Comparison of ENCODE assay signal across 8 cellular contexts in genomic region chr12:2051700-2052625, GRCh38. TPM values are rescaled to one million over a fixed set of nuclear protein-coding genes. Genes with fewer than 3 reads are reported as not detected.
A peak's percentile ranks its signal among the peaks of the same experiment; 100 is the strongest.
DNase-seq lines count a peak whose midpoint lies in the region; ATAC-seq and TF ChIP-seq lines count a peak whose summit lies in the region.

No MANE protein-coding gene starts in this region.

- H3K27ac Mint-ChIP-seq in CD14-positive monocyte (no peak overlapping the region), osteocyte (ENCODE audit: unreplicated experiment) (peak overlapping the region; percentile 73)

- intact Hi-C loops in CD14-positive monocyte (cut with micrococcal nuclease): no loop called here
- intact Hi-C loops in posterior vena cava (cut with DNase I): no loop called here
- intact Hi-C loops in PC-3 (cut with micrococcal nuclease): no loop called here

- peak overlapping the region; percentile 29 to 78 for H3K4me3 Mint-ChIP-seq in CD14-positive monocyte
- H3K4me3 Mint-ChIP-seq in osteocyte (ENCODE audit: unreplicated experiment): peak overlapping the region; percentile 78

- H3K27me3 ChIP-seq in duodenal mucosa (ENCODE audit: control insufficient read depth in 1 of 2, insufficient read depth in 2 of 2, low read length in 2 of 2) (peaks cover 42 to 43% of the 10 kb centered on the region in 2 donors), PC-3 (ENCODE audit: low read length) (peaks cover 66% of the 10 kb centered on the region)

- H3F3A ChIP-seq in PC-3 (ENCODE audit: low read length, unreplicated experiment): no peaks in the 10 kb centered on the region

- H3K36me3 ChIP-seq in duodenal mucosa (ENCODE audit: control insufficient read depth in 1 of 2, insufficient read depth in 2 of 2, low read length in 2 of 2) (no peaks in the 10 kb centered on the region), PC-3 (ENCODE audit: low read depth, low read length) (no peaks in the 10 kb centered on the region)

- no peak for ATAC-seq in GM21825 (IDR thresholded peaks at IDR 0.05; ENCODE audit: unreplicated experiment)
- ATAC-seq in PC-3: no peak

- H3K27ac ChIP-seq in duodenal mucosa (ENCODE audit: low read depth, low read length): no peak overlapping the region
- H3K27ac ChIP-seq in PC-3 (ENCODE audit: low read length): no peak overlapping the region

- BruUV-seq in PC-3 (replicated peaks; lab: Mats Ljungman, UMichigan): no TSS peak

- H3K79me2 ChIP-seq in PC-3 (ENCODE audit: low read length): no peaks in the 10 kb centered on the region

- no peak for TF ChIP-seq CTCF in CD14-positive monocyte (IDR thresholded peaks at IDR 0.05)
- TF ChIP-seq CTCF in osteocyte (IDR thresholded peaks at IDR 0.05): peak; percentile 25
- TF ChIP-seq CTCF in PC-3 (conservative IDR thresholded peaks at IDR 0.05; ENCODE audit: low read depth, low read length): no peak

- H3K27me3 Mint-ChIP-seq in CD14-positive monocyte (ENCODE audit: low read depth in 3 of 3) (peaks cover 51 to 68% (median 55%) of the 10 kb centered on the region in 3 donors), osteocyte (ENCODE audit: unreplicated experiment) (peaks cover 18% of the 10 kb centered on the region)

- no peaks in the 10 kb centered on the region for H3K9me2 ChIP-seq in PC-3 (replicated peaks; ENCODE audit: low read length)

- H2AFZ ChIP-seq in PC-3 (ENCODE audit: low read length): no peak overlapping the region

- peak overlapping the region; percentile 44 to 53 for H3K4me3 ChIP-seq in duodenal mucosa (ENCODE audit: low read depth in 1 of 2, low read length in 2 of 2)
- H3K4me3 ChIP-seq in PC-3 (ENCODE audit: low read length): no peak overlapping the region

- DNase-seq in CD14-positive monocyte (ENCODE audit: low spot score) (no peak), M059J (ENCODE audit: low read depth) (peak; percentile 6), osteocyte (ENCODE audit: extremely low spot score, unreplicated experiment) (no peak), posterior vena cava (ENCODE audit: low spot score) (no peak), NCI-H1436 (lab: John Stamatoyannopoulos, UW) (no peak), PC-3 (no peak)

- H4K20me1 ChIP-seq in PC-3 (ENCODE audit: low read length): no peaks in the 10 kb centered on the region

- H3K36me3 Mint-ChIP-seq in CD14-positive monocyte (peaks cover 0 to 2% of the 10 kb centered on the region in 2 donors), osteocyte (ENCODE audit: unreplicated experiment) (no peaks in the 10 kb centered on the region)

- peaks cover 0 to 23% (median 2%) of the 10 kb centered on the region in 7 donors for H3K9me3 Mint-ChIP-seq in CD14-positive monocyte
- H3K9me3 Mint-ChIP-seq in osteocyte (ENCODE audit: unreplicated experiment): no peaks in the 10 kb centered on the region

- POLR2A ChIA-PET in PC-3 (lab: Charles Lee; ENCODE audit: unreplicated experiment): no interaction called here

- CTCF ChIA-PET in PC-3 (lab: Charles Lee): no interaction called here

- H3K4me1 ChIP-seq in duodenal mucosa (ENCODE audit: control insufficient read depth in 1 of 2, insufficient read depth in 2 of 2, low read length in 2 of 2): peaks cover 7 to 14% of the 10 kb centered on the region in 2 donors
- peaks cover 4% of the 10 kb centered on the region for H3K4me1 ChIP-seq in PC-3 (ENCODE audit: insufficient read depth, low read length)

- no peak overlapping the region for H3K4me2 ChIP-seq in PC-3 (ENCODE audit: low read length)

- peaks cover 19% of the 10 kb centered on the region for H3K4me1 Mint-ChIP-seq in CD14-positive monocyte
- H3K4me1 Mint-ChIP-seq in osteocyte (ENCODE audit: unreplicated experiment): peaks cover 38% of the 10 kb centered on the region

- H3K9ac ChIP-seq in duodenal mucosa (ENCODE audit: low read depth in 1 of 2, low read length in 2 of 2) (no peak overlapping the region), PC-3 (ENCODE audit: low read length) (no peak overlapping the region)

- no peaks in the 10 kb centered on the region for H3K9me3 ChIP-seq in duodenal mucosa (ENCODE audit: control insufficient read depth in 1 of 2, low read length in 2 of 2)
- H3K9me3 ChIP-seq in PC-3 (ENCODE audit: low read length): no peaks in the 10 kb centered on the region

RNA-seq across cellular contexts. Expression of gene CACNA1C, which starts 0.8 kb away (rescaled TPM):
- polyA plus RNA-seq in CD14-positive monocyte: not detected
- total RNA-seq in M059J (2014; rRNA removed; shearing (Covaris generic)): 1.1 and 3.6 TPM in 2 replicates
- total RNA-seq in osteocyte: 59.1 and 67.4 TPM in 2 replicates
- 10 to 100 TPM; 71.3 to 71.8 TPM for total RNA-seq in posterior vena cava
- total RNA-seq in PC-3 (2014; rRNA removed): not detected in 2 replicates

RNA-seq across cellular contexts. Expression of gene DCP1B, which starts 47.7 kb away (rescaled TPM):
- polyA plus RNA-seq in CD14-positive monocyte: 1 to 10 TPM; 3.6 to 4.9 TPM
- total RNA-seq in M059J (2014; rRNA removed; shearing (Covaris generic)): 12.6 and 12.9 TPM in 2 replicates
- total RNA-seq in osteocyte: 12.5 and 14.4 TPM in 2 replicates
- total RNA-seq in posterior vena cava: 10 to 100 TPM; 14.6 to 18.0 TPM
- 3.6 and 4.9 TPM in 2 replicates for total RNA-seq in PC-3 (2014; rRNA removed)

Comparison
In these comparisons a context has a peak if more than half of its experiments do, and no peak if none do; other contexts are left out.
1. RNA of gene CACNA1C, which starts 0.8 kb away (total RNA-seq): 71.3 to 71.8 TPM in posterior vena cava and 59.1 to 67.4 TPM in osteocyte; 1.1 to 3.6 TPM in M059J and not detected in PC-3; every median in the first group is over 10 times any median in the second.